Comparison of ENCODE assay signal across 1 cellular context in the genomic region with DNA sequence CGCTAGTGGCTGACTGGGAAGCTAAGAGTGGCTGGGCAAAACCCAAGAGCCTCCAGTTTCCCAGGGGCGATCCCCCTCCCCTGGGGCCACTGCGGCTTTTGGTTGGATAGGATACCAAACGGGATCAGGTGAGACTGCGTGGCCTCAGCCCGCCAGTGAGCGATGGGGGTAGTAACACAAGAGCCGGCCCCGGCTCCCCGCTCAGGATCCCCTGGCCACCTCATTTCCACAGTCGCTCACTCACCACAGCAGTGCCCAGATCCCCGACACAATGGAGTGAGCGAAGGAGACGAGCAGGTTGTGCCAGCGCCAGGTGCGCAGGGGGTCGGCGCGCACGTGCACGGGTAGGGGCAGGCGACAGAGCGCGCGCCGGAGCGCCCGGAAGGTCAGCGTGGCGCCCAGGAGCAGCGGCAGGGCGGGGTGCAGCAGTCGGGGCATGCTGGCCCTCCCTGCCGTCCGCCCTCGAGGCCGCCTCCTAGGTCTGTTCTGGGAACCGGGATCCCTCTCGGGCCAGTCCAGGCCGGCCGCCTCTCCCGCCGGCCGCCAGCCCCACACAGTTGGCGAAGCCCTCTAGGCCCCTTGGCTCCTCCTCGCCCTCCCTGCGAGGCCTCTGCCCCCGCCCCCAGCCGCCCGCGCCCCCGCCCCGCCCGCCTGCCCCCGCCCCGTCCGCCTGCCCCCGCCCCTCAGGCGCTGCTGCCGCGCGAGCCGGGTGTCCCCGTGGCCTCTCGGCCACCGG.
TF ChIP-seq lines count a peak whose summit lies in the region.

A gene with protein sequence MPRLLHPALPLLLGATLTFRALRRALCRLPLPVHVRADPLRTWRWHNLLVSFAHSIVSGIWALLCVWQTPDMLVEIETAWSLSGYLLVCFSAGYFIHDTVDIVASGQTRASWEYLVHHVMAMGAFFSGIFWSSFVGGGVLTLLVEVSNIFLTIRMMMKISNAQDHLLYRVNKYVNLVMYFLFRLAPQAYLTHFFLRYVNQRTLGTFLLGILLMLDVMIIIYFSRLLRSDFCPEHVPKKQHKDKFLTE (minus strand): TSS at position 574 of the 736 bp plus-strand sequence. CDS start 136 bp downstream, at position 438.

TF ChIP-seq in HepG2, 621 proteins besides CTCF, POLR2A, EP300 and RAD21 (continued from another document and continues in another):
- TF ChIP-seq KLF13 (CRISPR knock-in tag; IDR thresholded peaks at IDR 0.05) (peak; percentile 82; the same call in 1 of the 2 replicates), CREB1 (IDR thresholded peaks at IDR 0.05) (no peak), CREB1 (CRISPR knock-in tag; IDR thresholded peaks at IDR 0.05) (no peak), NONO (IDR thresholded peaks at IDR 0.05) (no peak), NONO (CRISPR knock-in tag; conservative IDR thresholded peaks at IDR 0.05) (peak; percentile 83; the same call in 1 of the 2 replicates), TBX2 (CRISPR knock-in tag; IDR thresholded peaks at IDR 0.05; ENCODE audit: borderline replicate concordance) (peak; percentile 69), XBP1 (CRISPR knock-in tag; IDR thresholded peaks at IDR 0.05) (no peak), SRSF4 (IDR thresholded peaks at IDR 0.05; ENCODE audit: low read depth, low read length, poor library complexity, severe bottlenecking) (peak; percentile 82), ZNF605 (CRISPR knock-in tag; IDR thresholded peaks at IDR 0.05) (0 out of 2 replicates have a peak, but pooled peaks have one; percentile 66), ZNF713 (CRISPR knock-in tag; IDR thresholded peaks at IDR 0.05) (0 out of 2 replicates have a peak, but pooled peaks have one; percentile 75), BRCA1 (CRISPR knock-in tag; IDR thresholded peaks at IDR 0.05) (peak; percentile 81; the same call in 1 of the 2 replicates), SIX1 (CRISPR knock-in tag; IDR thresholded peaks at IDR 0.05; ENCODE audit: borderline replicate concordance) (0 out of 2 replicates have a peak, but pooled peaks have one; percentile 13), ERF (CRISPR knock-in tag; IDR thresholded peaks at IDR 0.05) (0 out of 2 replicates have a peak, but pooled peaks have one; percentile 65), MAFF (IDR thresholded peaks at IDR 0.05; ENCODE audit: low read depth, low read length) (no peak), NR2F2 (IDR thresholded peaks at IDR 0.05; ENCODE audit: borderline replicate concordance, low read depth) (peak; percentile 38; the same call in 1 of the 2 replicates), RFXAP (CRISPR knock-in tag; IDR thresholded peaks at IDR 0.05; ENCODE audit: borderline replicate concordance) (no peak), PHF20 (CRISPR knock-in tag; IDR thresholded peaks at IDR 0.05) (0 out of 2 replicates have a peak, but pooled peaks have one; percentile 27), CCDC6 (CRISPR knock-in tag; IDR thresholded peaks at IDR 0.05) (peak; percentile 47; the same call in 1 of the 2 replicates), STAT5B (CRISPR knock-in tag; IDR thresholded peaks at IDR 0.05) (peak; percentile 71; the same call in 1 of the 2 replicates), PHF5A (CRISPR knock-in tag; IDR thresholded peaks at IDR 0.05; ENCODE audit: low read depth, unreplicated experiment) (no peak), TAF1 (CRISPR knock-in tag; IDR thresholded peaks at IDR 0.05) (peak; percentile 87), ZKSCAN8 (CRISPR knock-in tag; IDR thresholded peaks at IDR 0.05; ENCODE audit: borderline replicate concordance) (no peak), ZNF614 (CRISPR knock-in tag; IDR thresholded peaks at IDR 0.05; ENCODE audit: borderline replicate concordance) (no peak)
- TF ChIP-seq, protein P1, sequence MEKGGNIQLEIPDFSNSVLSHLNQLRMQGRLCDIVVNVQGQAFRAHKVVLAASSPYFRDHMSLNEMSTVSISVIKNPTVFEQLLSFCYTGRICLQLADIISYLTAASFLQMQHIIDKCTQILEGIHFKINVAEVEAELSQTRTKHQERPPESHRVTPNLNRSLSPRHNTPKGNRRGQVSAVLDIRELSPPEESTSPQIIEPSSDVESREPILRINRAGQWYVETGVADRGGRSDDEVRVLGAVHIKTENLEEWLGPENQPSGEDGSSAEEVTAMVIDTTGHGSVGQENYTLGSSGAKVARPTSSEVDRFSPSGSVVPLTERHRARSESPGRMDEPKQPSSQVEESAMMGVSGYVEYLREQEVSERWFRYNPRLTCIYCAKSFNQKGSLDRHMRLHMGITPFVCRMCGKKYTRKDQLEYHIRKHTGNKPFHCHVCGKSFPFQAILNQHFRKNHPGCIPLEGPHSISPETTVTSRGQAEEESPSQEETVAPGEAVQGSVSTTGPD (CRISPR knock-in tag; IDR thresholded peaks at IDR 0.05), result no peak
- TF ChIP-seq, protein P2, sequence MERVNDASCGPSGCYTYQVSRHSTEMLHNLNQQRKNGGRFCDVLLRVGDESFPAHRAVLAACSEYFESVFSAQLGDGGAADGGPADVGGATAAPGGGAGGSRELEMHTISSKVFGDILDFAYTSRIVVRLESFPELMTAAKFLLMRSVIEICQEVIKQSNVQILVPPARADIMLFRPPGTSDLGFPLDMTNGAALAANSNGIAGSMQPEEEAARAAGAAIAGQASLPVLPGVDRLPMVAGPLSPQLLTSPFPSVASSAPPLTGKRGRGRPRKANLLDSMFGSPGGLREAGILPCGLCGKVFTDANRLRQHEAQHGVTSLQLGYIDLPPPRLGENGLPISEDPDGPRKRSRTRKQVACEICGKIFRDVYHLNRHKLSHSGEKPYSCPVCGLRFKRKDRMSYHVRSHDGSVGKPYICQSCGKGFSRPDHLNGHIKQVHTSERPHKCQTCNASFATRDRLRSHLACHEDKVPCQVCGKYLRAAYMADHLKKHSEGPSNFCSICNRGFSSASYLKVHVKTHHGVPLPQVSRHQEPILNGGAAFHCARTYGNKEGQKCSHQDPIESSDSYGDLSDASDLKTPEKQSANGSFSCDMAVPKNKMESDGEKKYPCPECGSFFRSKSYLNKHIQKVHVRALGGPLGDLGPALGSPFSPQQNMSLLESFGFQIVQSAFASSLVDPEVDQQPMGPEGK (CRISPR knock-in tag; IDR thresholded peaks at IDR 0.05), result peak; percentile 69
- TF ChIP-seq, protein P3, sequence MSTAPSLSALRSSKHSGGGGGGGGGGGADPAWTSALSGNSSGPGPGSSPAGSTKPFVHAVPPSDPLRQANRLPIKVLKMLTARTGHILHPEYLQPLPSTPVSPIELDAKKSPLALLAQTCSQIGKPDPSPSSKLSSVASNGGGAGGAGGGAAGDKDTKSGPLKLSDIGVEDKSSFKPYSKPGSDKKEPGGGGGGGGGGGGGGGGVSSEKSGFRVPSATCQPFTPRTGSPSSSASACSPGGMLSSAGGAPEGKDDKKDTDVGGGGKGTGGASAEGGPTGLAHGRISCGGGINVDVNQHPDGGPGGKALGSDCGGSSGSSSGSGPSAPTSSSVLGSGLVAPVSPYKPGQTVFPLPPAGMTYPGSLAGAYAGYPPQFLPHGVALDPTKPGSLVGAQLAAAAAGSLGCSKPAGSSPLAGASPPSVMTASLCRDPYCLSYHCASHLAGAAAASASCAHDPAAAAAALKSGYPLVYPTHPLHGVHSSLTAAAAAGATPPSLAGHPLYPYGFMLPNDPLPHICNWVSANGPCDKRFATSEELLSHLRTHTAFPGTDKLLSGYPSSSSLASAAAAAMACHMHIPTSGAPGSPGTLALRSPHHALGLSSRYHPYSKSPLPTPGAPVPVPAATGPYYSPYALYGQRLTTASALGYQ (CRISPR knock-in tag; IDR thresholded peaks at IDR 0.05), result no peak
- TF ChIP-seq, protein P4, sequence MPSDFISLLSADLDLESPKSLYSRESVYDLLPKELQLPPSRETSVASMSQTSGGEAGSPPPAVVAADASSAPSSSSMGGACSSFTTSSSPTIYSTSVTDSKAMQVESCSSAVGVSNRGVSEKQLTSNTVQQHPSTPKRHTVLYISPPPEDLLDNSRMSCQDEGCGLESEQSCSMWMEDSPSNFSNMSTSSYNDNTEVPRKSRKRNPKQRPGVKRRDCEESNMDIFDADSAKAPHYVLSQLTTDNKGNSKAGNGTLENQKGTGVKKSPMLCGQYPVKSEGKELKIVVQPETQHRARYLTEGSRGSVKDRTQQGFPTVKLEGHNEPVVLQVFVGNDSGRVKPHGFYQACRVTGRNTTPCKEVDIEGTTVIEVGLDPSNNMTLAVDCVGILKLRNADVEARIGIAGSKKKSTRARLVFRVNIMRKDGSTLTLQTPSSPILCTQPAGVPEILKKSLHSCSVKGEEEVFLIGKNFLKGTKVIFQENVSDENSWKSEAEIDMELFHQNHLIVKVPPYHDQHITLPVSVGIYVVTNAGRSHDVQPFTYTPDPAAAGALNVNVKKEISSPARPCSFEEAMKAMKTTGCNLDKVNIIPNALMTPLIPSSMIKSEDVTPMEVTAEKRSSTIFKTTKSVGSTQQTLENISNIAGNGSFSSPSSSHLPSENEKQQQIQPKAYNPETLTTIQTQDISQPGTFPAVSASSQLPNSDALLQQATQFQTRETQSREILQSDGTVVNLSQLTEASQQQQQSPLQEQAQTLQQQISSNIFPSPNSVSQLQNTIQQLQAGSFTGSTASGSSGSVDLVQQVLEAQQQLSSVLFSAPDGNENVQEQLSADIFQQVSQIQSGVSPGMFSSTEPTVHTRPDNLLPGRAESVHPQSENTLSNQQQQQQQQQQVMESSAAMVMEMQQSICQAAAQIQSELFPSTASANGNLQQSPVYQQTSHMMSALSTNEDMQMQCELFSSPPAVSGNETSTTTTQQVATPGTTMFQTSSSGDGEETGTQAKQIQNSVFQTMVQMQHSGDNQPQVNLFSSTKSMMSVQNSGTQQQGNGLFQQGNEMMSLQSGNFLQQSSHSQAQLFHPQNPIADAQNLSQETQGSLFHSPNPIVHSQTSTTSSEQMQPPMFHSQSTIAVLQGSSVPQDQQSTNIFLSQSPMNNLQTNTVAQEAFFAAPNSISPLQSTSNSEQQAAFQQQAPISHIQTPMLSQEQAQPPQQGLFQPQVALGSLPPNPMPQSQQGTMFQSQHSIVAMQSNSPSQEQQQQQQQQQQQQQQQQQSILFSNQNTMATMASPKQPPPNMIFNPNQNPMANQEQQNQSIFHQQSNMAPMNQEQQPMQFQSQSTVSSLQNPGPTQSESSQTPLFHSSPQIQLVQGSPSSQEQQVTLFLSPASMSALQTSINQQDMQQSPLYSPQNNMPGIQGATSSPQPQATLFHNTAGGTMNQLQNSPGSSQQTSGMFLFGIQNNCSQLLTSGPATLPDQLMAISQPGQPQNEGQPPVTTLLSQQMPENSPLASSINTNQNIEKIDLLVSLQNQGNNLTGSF (CRISPR knock-in tag; IDR thresholded peaks at IDR 0.05), result no peak; the same call in 1 of the 2 replicates
- TF ChIP-seq, protein P5, sequence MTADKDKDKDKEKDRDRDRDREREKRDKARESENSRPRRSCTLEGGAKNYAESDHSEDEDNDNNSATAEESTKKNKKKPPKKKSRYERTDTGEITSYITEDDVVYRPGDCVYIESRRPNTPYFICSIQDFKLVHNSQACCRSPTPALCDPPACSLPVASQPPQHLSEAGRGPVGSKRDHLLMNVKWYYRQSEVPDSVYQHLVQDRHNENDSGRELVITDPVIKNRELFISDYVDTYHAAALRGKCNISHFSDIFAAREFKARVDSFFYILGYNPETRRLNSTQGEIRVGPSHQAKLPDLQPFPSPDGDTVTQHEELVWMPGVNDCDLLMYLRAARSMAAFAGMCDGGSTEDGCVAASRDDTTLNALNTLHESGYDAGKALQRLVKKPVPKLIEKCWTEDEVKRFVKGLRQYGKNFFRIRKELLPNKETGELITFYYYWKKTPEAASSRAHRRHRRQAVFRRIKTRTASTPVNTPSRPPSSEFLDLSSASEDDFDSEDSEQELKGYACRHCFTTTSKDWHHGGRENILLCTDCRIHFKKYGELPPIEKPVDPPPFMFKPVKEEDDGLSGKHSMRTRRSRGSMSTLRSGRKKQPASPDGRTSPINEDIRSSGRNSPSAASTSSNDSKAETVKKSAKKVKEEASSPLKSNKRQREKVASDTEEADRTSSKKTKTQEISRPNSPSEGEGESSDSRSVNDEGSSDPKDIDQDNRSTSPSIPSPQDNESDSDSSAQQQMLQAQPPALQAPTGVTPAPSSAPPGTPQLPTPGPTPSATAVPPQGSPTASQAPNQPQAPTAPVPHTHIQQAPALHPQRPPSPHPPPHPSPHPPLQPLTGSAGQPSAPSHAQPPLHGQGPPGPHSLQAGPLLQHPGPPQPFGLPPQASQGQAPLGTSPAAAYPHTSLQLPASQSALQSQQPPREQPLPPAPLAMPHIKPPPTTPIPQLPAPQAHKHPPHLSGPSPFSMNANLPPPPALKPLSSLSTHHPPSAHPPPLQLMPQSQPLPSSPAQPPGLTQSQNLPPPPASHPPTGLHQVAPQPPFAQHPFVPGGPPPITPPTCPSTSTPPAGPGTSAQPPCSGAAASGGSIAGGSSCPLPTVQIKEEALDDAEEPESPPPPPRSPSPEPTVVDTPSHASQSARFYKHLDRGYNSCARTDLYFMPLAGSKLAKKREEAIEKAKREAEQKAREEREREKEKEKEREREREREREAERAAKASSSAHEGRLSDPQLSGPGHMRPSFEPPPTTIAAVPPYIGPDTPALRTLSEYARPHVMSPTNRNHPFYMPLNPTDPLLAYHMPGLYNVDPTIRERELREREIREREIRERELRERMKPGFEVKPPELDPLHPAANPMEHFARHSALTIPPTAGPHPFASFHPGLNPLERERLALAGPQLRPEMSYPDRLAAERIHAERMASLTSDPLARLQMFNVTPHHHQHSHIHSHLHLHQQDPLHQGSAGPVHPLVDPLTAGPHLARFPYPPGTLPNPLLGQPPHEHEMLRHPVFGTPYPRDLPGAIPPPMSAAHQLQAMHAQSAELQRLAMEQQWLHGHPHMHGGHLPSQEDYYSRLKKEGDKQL (CRISPR knock-in tag; IDR thresholded peaks at IDR 0.05; ENCODE audit: low read depth), result no peak
